Comparison of ENCODE assay signal across 13 cellular contexts in genomic region chr5:155594270-155594669, GRCh38.
"Had no signal": no experiment of that assay in that cellular context is flagged by ENCODE, and none has a peak within 500 bp of the region (broad histone marks: within the 10 kb centered on the region; RNA-seq: fewer than 3 reads in every experiment).

No MANE protein-coding gene starts in this region.

- H3K4me3 ChIP-seq: cardiac muscle cell, heart left ventricle, left lung, ovary, tibial nerve had no signal

- ATAC-seq: heart left ventricle, left lung had no signal

- FAIRE-seq: astrocyte, frontal cortex, small intestine had no signal

- H3K27me3 Mint-ChIP-seq: activated B cell treated with CpG ODN at 0.5 μM for 24 hours; activated CD4-positive, alpha-beta T cell treated with anti-CD3 and anti-CD28 coated beads, Interleukin-2, amount 10 ng/mL, durations not matched to agents 24 days and 14 days had no signal

- H3K4me1 Mint-ChIP-seq: activated B cell treated with CpG ODN at 0.5 μM for 24 hours; activated CD4-positive, alpha-beta T cell treated with anti-CD3 and anti-CD28 coated beads, Interleukin-2, amount 10 ng/mL, durations not matched to agents 24 days and 14 days had no signal

- H3K9me3 Mint-ChIP-seq: activated B cell treated with CpG ODN at 0.5 μM for 24 hours; activated CD4-positive, alpha-beta T cell treated with anti-CD3 and anti-CD28 coated beads, Interleukin-2, amount 10 ng/mL, durations not matched to agents 24 days and 14 days; activated naive CD4-positive, alpha-beta T cell treated with anti-CD3 and anti-CD28 coated beads for 36 hours had no signal

- H3K27ac Mint-ChIP-seq: activated B cell treated with CpG ODN at 0.5 μM for 24 hours; activated CD4-positive, alpha-beta T cell treated with anti-CD3 and anti-CD28 coated beads, Interleukin-2, amount 10 ng/mL, durations not matched to agents 24 days and 14 days; activated naive CD4-positive, alpha-beta T cell treated with anti-CD3 and anti-CD28 coated beads for 36 hours had no signal

- DNase-seq: activated B cell treated with CpG ODN at 0.5 μM for 24 hours; activated CD4-positive, alpha-beta T cell treated with anti-CD3 and anti-CD28 coated beads, Interleukin-2, amount 10 ng/mL, durations not matched to agents 24 days and 14 days; activated naive CD4-positive, alpha-beta T cell treated with anti-CD3 and anti-CD28 coated beads for 36 hours; heart left ventricle; islet precursor cell; left lung; mesenchymal stem cell; ovary; small intestine had no signal

- H3K4me3 Mint-ChIP-seq: activated B cell treated with CpG ODN at 0.5 μM for 24 hours; activated CD4-positive, alpha-beta T cell treated with anti-CD3 and anti-CD28 coated beads, Interleukin-2, amount 10 ng/mL, durations not matched to agents 24 days and 14 days; activated naive CD4-positive, alpha-beta T cell treated with anti-CD3 and anti-CD28 coated beads for 36 hours had no signal
